22 cellular contexts compared by ENCODE assay signal in the genomic region with DNA sequence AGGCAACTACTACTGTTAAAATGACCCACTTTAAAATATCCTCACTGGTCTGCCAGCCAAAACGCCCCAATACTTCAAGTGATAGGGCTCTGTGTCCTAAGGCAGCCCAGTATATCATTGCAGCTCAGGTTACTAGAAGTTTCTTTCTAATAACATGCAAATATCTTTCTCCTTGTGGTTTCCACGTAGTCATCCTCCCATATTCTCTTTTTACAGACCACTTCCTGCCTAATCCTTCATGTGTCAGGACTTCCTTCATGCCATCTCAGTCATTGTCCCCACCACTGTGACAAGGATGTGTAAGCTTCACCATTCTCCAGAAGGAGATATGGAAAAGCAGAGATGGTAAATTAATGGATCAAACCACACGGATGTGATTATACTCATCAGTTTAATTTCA.
"Had no signal": no experiment of that assay in that cellular context is flagged by ENCODE, and none has a peak within 500 bp of the region (broad histone marks: within the 10 kb centered on the region; RNA-seq: fewer than 3 reads in every experiment).

No MANE protein-coding gene starts in this region.

- ATAC-seq: esophagus mucosa; gastrocnemius medialis; left lung; natural killer cell; psoas muscle; right cardiac atrium; stimulated activated effector memory CD8-positive, alpha-beta T cell treated with anti-CD3 and anti-CD28 coated beads, Interleukin-12 subunit alpha, Interleukin-12 subunit beta, amount 100 ng/mL, for 72 hours had no signal

- H3K4me3 ChIP-seq: colonic mucosa, gastrocnemius medialis, left lung, ovary, psoas muscle, sigmoid colon, stomach, thyroid gland had no signal

- H3K27ac ChIP-seq: colonic mucosa, epithelial cell of prostate, gastrocnemius medialis, left lung, ovary, psoas muscle, sigmoid colon, stomach, thyroid gland had no signal

- H3K4me1 ChIP-seq: colonic mucosa, gastrocnemius medialis, left lung, psoas muscle, stomach, thyroid gland had no signal

- H3K36me3 ChIP-seq: colonic mucosa, gastrocnemius medialis, left lung, ovary, sigmoid colon, stomach, thyroid gland had no signal

- H3K9me3 ChIP-seq: colonic mucosa, gastrocnemius medialis, left lung, ovary, psoas muscle, sigmoid colon, stomach, thyroid gland had no signal

- H3K27me3 ChIP-seq: colonic mucosa, gastrocnemius medialis, left lung, ovary, sigmoid colon, stomach, thyroid gland had no signal

- DNase-seq: colonic mucosa; effector CD8-positive, alpha-beta T cell; endodermal cell; foreskin fibroblast; gastrocnemius medialis; head of caudate nucleus; left lung; natural killer cell; occipital lobe; ovary; posterior cingulate gyrus; psoas muscle; right cardiac atrium; sigmoid colon; stimulated activated CD4-positive, alpha-beta T cell treated with anti-CD3 and anti-CD28 coated beads, Interleukin-2, amount 100 ng/mL, for 24 hours; stimulated activated CD4-positive, alpha-beta T cell treated with anti-CD3 and anti-CD28 coated beads, Interleukin-4, amount 100 ng/mL, for 24 hours; stimulated activated naive CD4-positive, alpha-beta T cell treated with Interleukin-2 at 50 U/mL for 16 hours; stomach; thyroid gland had no signal
